Comparison of ENCODE assay signal across 27 cellular contexts in genomic region chr20:5133998-5134397, GRCh38.
"Had no signal": no experiment of that assay in that cellular context is flagged by ENCODE, and none has a peak within 500 bp of the region (broad histone marks: within the 10 kb centered on the region; RNA-seq: fewer than 3 reads in every experiment).

No MANE protein-coding gene starts in this region.

- H3K4me3 ChIP-seq: adrenal gland, cardiac muscle cell, colonic mucosa, skin epidermis had no signal

- H3K9me3 Mint-ChIP-seq: activated naive CD4-positive, alpha-beta T cell treated with anti-CD3 and anti-CD28 coated beads for 36 hours; activated naive CD8-positive, alpha-beta T cell treated with anti-CD3 and anti-CD28 coated beads for 36 hours; activated T-helper 1 cell treated with anti-CD3 and anti-CD28 coated beads, Interleukin-12 subunit alpha, Interleukin-12 subunit beta, Interleukin-2, Interleukin-4 antibody, amounts not matched to agents 30 ng/mL and 10 ng/mL and 1 ng/mL, durations not matched to agents 14 hours and 24 hours and 36 hours; brain; effector memory CD8-positive, alpha-beta T cell; mesothelial cell of epicardium; naive B cell; nephron progenitor cell; stimulated activated effector memory CD8-positive, alpha-beta T cell treated with anti-CD3 and anti-CD28 coated beads, Interleukin-12 subunit alpha, Interleukin-12 subunit beta, amount 100 ng/mL, for 72 hours; stimulated activated naive CD8-positive, alpha-beta T cell treated with anti-CD3 and anti-CD28 coated beads, Interleukin-15, Interleukin-2, amounts not matched to agents 100 ng/mL and 50 ng/mL, for 24 hours had no signal

- H3K4me1 ChIP-seq: colonic mucosa had no signal

- H3K27ac Mint-ChIP-seq: activated CD4-positive, alpha-beta T cell treated with anti-CD3 and anti-CD28 coated beads for 36 hours; activated naive CD4-positive, alpha-beta T cell treated with anti-CD3 and anti-CD28 coated beads for 36 hours; activated naive CD8-positive, alpha-beta T cell treated with anti-CD3 and anti-CD28 coated beads for 36 hours; activated T-helper 1 cell treated with anti-CD3 and anti-CD28 coated beads, Interleukin-12 subunit alpha, Interleukin-12 subunit beta, Interleukin-2, Interleukin-4 antibody, amounts not matched to agents 30 ng/mL and 10 ng/mL and 1 ng/mL, durations not matched to agents 14 hours and 24 hours and 36 hours; effector memory CD8-positive, alpha-beta T cell; mesothelial cell of epicardium; nephron progenitor cell; stimulated activated effector memory CD8-positive, alpha-beta T cell treated with anti-CD3 and anti-CD28 coated beads, Interleukin-12 subunit alpha, Interleukin-12 subunit beta, amount 100 ng/mL, for 72 hours; stimulated activated naive CD8-positive, alpha-beta T cell treated with anti-CD3 and anti-CD28 coated beads, Interleukin-15, Interleukin-2, amounts not matched to agents 100 ng/mL and 50 ng/mL, for 24 hours had no signal

- H3K4me3 Mint-ChIP-seq: activated CD4-positive, alpha-beta T cell treated with anti-CD3 and anti-CD28 coated beads for 36 hours; activated naive CD4-positive, alpha-beta T cell treated with anti-CD3 and anti-CD28 coated beads for 36 hours; activated naive CD8-positive, alpha-beta T cell treated with anti-CD3 and anti-CD28 coated beads for 36 hours; activated T-helper 1 cell treated with anti-CD3 and anti-CD28 coated beads, Interleukin-12 subunit alpha, Interleukin-12 subunit beta, Interleukin-2, Interleukin-4 antibody, amounts not matched to agents 30 ng/mL and 10 ng/mL and 1 ng/mL, durations not matched to agents 14 hours and 24 hours and 36 hours; brain; effector memory CD8-positive, alpha-beta T cell; mesothelial cell of epicardium; naive B cell; nephron progenitor cell; stimulated activated effector memory CD8-positive, alpha-beta T cell treated with anti-CD3 and anti-CD28 coated beads, Interleukin-12 subunit alpha, Interleukin-12 subunit beta, amount 100 ng/mL, for 72 hours; stimulated activated naive CD8-positive, alpha-beta T cell treated with anti-CD3 and anti-CD28 coated beads, Interleukin-15, Interleukin-2, amounts not matched to agents 100 ng/mL and 50 ng/mL, for 24 hours had no signal

- H3K27ac ChIP-seq: cardiac muscle cell, colonic mucosa, neutrophil, skin epidermis had no signal

- H3K27me3 ChIP-seq: adrenal gland, cardiac muscle cell, colonic mucosa, neutrophil had no signal

- ATAC-seq: activated CD4-positive, alpha-beta T cell treated with anti-CD3 and anti-CD28 coated beads for 36 hours; effector memory CD8-positive, alpha-beta T cell; left lobe of liver; sciatic nerve; stimulated activated effector memory CD8-positive, alpha-beta T cell treated with anti-CD3 and anti-CD28 coated beads, Interleukin-12 subunit alpha, Interleukin-12 subunit beta, amount 100 ng/mL, for 72 hours had no signal

- H3K36me3 Mint-ChIP-seq: mesothelial cell of epicardium had no signal

- H3K9me3 ChIP-seq: adrenal gland, colonic mucosa, neutrophil had no signal

- H3K27me3 Mint-ChIP-seq: activated CD4-positive, alpha-beta T cell treated with anti-CD3 and anti-CD28 coated beads for 36 hours; activated naive CD8-positive, alpha-beta T cell treated with anti-CD3 and anti-CD28 coated beads for 36 hours; brain; effector memory CD8-positive, alpha-beta T cell; naive B cell; stimulated activated naive CD8-positive, alpha-beta T cell treated with anti-CD3 and anti-CD28 coated beads, Interleukin-15, Interleukin-2, amounts not matched to agents 100 ng/mL and 50 ng/mL, for 24 hours had no signal

- DNase-seq: activated CD4-positive, alpha-beta T cell treated with anti-CD3 and anti-CD28 coated beads for 36 hours; activated CD4-positive, alpha-beta T cell treated with anti-CD3 and anti-CD28 coated beads, Interleukin-2, amount 50 U/mL, for 4 hours; activated CD4-positive, CD25-positive, alpha-beta regulatory T cell; activated effector memory CD4-positive, alpha-beta T cell treated with anti-CD3 and anti-CD28 coated beads, Interleukin-2, amount 50 U/mL, for 16 hours; activated naive CD4-positive, alpha-beta T cell treated with anti-CD3 and anti-CD28 coated beads for 36 hours; activated naive CD8-positive, alpha-beta T cell treated with anti-CD3 and anti-CD28 coated beads for 36 hours; activated T-cell treated with anti-CD3 and anti-CD28 coated beads for 4 hours; adrenal gland; aorta; cerebellar nuclear complex; colonic mucosa; effector memory CD8-positive, alpha-beta T cell; erythroblast; naive B cell; nephron progenitor cell; stimulated activated CD4-positive, alpha-beta T cell treated with anti-CD3 and anti-CD28 coated beads, Interleukin-4, amount 100 ng/mL, for 24 hours; T-helper 1 cell had no signal
